17 cellular contexts compared by ENCODE assay signal in the genomic region with DNA sequence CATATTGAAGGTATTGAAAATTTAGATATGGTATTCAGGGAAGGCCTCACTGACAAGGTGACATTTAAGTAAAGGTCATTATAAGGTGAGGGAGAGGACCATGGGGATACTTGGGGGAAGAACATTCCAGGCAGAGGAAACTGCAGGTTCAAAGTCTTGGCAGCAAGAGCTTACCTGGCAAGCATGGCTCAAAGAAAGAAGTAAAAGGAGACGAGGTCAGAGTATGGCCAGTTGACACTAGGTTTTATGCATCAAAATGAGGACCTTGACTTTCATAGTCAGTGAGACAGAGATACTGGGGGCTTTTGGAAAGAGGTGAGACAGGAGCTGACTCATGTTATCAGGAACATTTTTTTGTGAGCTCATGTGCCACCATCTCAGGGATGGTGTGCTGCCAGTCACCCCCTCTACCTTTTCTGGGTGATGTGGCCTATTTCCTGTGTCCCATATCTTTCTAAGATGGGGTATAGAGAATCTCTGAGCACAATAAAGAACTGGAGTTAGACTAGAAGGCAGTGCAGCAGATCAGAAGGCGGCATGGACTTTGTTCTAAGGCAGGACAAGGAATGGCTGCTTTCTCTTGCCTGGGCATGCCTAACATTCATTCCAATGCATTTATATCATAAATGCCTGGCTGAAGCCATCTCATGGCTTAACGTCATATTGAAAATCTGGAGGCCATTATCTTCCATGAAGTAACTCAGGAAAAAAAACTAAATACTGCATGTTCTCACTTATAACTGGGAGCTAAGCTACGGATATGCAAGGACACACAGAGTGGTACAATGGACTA.
DNase-seq lines count a peak whose midpoint lies in the region; ATAC-seq and TF ChIP-seq lines count a peak whose summit lies in the region.
"Had no signal": no experiment of that assay in that cellular context is flagged by ENCODE, and none has a peak within 500 bp of the region (broad histone marks: within the 10 kb centered on the region; RNA-seq: fewer than 3 reads in every experiment).

No MANE protein-coding gene starts in this region.

- no peaks in the 10 kb centered on the region for H3K27me3 ChIP-seq in adipocyte (replicated peaks; ENCODE audit: control insufficient read depth, insufficient read depth, low read length)
- H3K27me3 ChIP-seq: Peyer's patch had no signal

- no peak overlapping the region for H3K4me3 Mint-ChIP-seq in stimulated activated naive CD8-positive, alpha-beta T cell treated with anti-CD3 and anti-CD28 coated beads, Interleukin-15, amount 100 ng/mL, for 72 hours
- H3K4me3 Mint-ChIP-seq in glutamatergic neuron (ENCODE audit: unreplicated experiment) = no peak overlapping the region
- H3K4me3 Mint-ChIP-seq: CD8-positive, alpha-beta T cell had no signal

- no peaks in the 10 kb centered on the region for H3K27me3 Mint-ChIP-seq in stimulated activated naive CD8-positive, alpha-beta T cell treated with anti-CD3 and anti-CD28 coated beads, Interleukin-15, amount 100 ng/mL, for 72 hours
- peaks cover 1% of the 10 kb centered on the region for H3K27me3 Mint-ChIP-seq in glutamatergic neuron (ENCODE audit: unreplicated experiment)

- peak; percentile 23 for ATAC-seq in stimulated activated naive CD8-positive, alpha-beta T cell treated with anti-CD3 and anti-CD28 coated beads, Interleukin-15, Interleukin-2, amounts not matched to agents 100 U/mL and 50 U/mL, for 24 hours
- ATAC-seq in stimulated activated naive CD8-positive, alpha-beta T cell treated with anti-CD3 and anti-CD28 coated beads, Interleukin-15, amount 100 ng/mL, for 72 hours = no peak
- ATAC-seq in HG03432 (IDR thresholded peaks at IDR 0.05; ENCODE audit: unreplicated experiment) = no peak
- ATAC-seq: CD8-positive, alpha-beta T cell had no signal

- H3K9me3 Mint-ChIP-seq in stimulated activated naive CD8-positive, alpha-beta T cell treated with anti-CD3 and anti-CD28 coated beads, Interleukin-15, amount 100 ng/mL, for 72 hours = no peaks in the 10 kb centered on the region
- no peaks in the 10 kb centered on the region for H3K9me3 Mint-ChIP-seq in glutamatergic neuron (ENCODE audit: unreplicated experiment)
- H3K9me3 Mint-ChIP-seq: CD8-positive, alpha-beta T cell had no signal

- no peak for TF ChIP-seq CTCF in glutamatergic neuron (IDR thresholded peaks at IDR 0.05; ENCODE audit: partially characterized antibody, unreplicated experiment)

- H3K4me1 ChIP-seq in adipocyte (ENCODE audit: control insufficient read depth, insufficient read depth, low read length) = no peaks in the 10 kb centered on the region
- H3K4me1 ChIP-seq: Peyer's patch had no signal

- H3K9me3 ChIP-seq in adipocyte (ENCODE audit: control insufficient read depth, low read length) = no peaks in the 10 kb centered on the region
- H3K9me3 ChIP-seq: Peyer's patch, SK-N-SH had no signal

- DNase-seq in stimulated activated naive CD8-positive, alpha-beta T cell treated with anti-CD3 and anti-CD28 coated beads, Interleukin-15, Interleukin-2, amounts not matched to agents 100 U/mL and 50 U/mL, for 24 hours = no peak
- DNase-seq in stimulated activated naive CD8-positive, alpha-beta T cell treated with anti-CD3 and anti-CD28 coated beads, Interleukin-15, amount 100 ng/mL, for 72 hours = no peak
- DNase-seq in adipocyte (ENCODE audit: low read depth) (peak; percentile 23), fibroblast of peridontal ligament (ENCODE audit: extremely low read depth) (peak; percentile 38), NK-92 (lab: John Stamatoyannopoulos, UW; ENCODE audit: unreplicated experiment) (no peak), glutamatergic neuron (no peak), hypothalamus (lab: John Stamatoyannopoulos, UW) (no peak)
- DNase-seq: CD8-positive, alpha-beta T cell; GOT3; KBM-7; NCI-H146; NCI-H2081 treated with DMSO at 0.1 percent for 48 hours; NCI-H524 treated with DMSO at 0.1 percent for 48 hours; Peyer's patch; SHP77; SK-N-SH had no signal

- H3K27ac Mint-ChIP-seq in stimulated activated naive CD8-positive, alpha-beta T cell treated with anti-CD3 and anti-CD28 coated beads, Interleukin-15, amount 100 ng/mL, for 72 hours = no peak overlapping the region
- H3K27ac Mint-ChIP-seq in glutamatergic neuron (ENCODE audit: unreplicated experiment) = no peak overlapping the region
- H3K27ac Mint-ChIP-seq: CD8-positive, alpha-beta T cell had no signal

- no peaks in the 10 kb centered on the region for H3K36me3 Mint-ChIP-seq in glutamatergic neuron (ENCODE audit: unreplicated experiment)
- H3K36me3 Mint-ChIP-seq: CD8-positive, alpha-beta T cell had no signal

- no peaks in the 10 kb centered on the region for H3K36me3 ChIP-seq in adipocyte (ENCODE audit: control insufficient read depth, insufficient read depth, low read length, severe bottlenecking)
- H3K36me3 ChIP-seq: Peyer's patch had no signal

- no peaks in the 10 kb centered on the region for H3K4me1 Mint-ChIP-seq in stimulated activated naive CD8-positive, alpha-beta T cell treated with anti-CD3 and anti-CD28 coated beads, Interleukin-15, amount 100 ng/mL, for 72 hours
- H3K4me1 Mint-ChIP-seq in glutamatergic neuron (ENCODE audit: low read depth, unreplicated experiment) = peaks cover 6% of the 10 kb centered on the region

- H3K9ac ChIP-seq in adipocyte (ENCODE audit: low read length) = no peak overlapping the region
- H3K9ac ChIP-seq: SK-N-SH had no signal

- no peak overlapping the region for H3K4me3 ChIP-seq in adipocyte (ENCODE audit: low read length)
- H3K4me3 ChIP-seq: Peyer's patch had no signal

Comparison
In these comparisons a context has a peak if more than half of its experiments do, and no peak if none do; other contexts are left out.
1. DNase-seq: peak in adipocyte (single experiment) and fibroblast of peridontal ligament (single experiment); none in stimulated activated naive CD8-positive, alpha-beta T cell treated with anti-CD3 and anti-CD28 coated beads, Interleukin-15, Interleukin-2, amounts not matched to agents 100 U/mL and 50 U/mL, for 24 hours (single experiment), stimulated activated naive CD8-positive, alpha-beta T cell treated with anti-CD3 and anti-CD28 coated beads, Interleukin-15, amount 100 ng/mL, for 72 hours (0 of 2), NK-92 (single experiment), glutamatergic neuron (single experiment) and hypothalamus (0 of 51).